In the genomic region with DNA sequence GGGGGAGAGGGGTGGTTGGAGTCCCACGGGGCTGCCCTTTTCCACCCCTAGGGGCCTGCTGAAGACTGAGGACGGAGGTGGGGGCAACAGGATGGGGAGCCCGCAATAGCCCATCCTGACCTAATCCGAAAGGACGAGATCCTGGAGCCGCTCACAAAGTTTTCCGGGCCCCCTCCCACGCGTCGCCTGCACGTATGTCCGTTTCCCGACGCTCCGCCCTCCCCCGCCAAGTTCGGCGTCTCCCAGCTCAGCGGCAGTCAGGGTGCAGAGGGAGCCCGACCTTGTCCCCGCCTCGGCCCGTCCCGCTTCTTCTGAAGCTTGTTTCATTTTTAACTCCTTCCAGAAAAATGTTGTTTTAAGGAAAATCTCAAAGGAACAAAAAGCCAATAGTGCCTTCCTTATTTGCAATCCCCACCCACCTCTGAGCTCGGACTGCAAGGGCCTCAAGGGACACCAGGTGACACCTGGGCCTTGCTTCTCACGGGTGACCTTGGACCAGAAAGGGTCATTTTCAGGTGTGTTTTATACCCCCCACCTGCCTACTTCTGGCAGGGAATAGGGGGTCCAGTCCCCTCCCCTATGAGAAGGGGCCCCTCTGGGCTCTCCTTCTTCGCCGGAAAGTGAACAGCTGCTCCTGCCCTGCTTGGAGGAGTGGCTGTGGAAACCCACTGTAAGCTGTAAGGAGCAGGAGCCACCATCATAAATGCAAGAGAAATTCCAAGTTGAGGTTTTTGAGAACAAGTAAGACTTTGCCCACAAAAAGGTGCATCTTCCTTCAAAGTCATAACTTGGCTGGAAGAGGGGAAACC, we compare ENCODE assay signal across 8 cellular contexts. TPM values are rescaled to one million over a fixed set of nuclear protein-coding genes. Genes with fewer than 3 reads are reported as not detected.
DNase-seq lines count a peak whose midpoint lies in the region; ATAC-seq lines count a peak whose summit lies in the region.

No MANE protein-coding gene starts in this region.

- H3K27me3 ChIP-seq in mesendoderm (ENCODE audit: insufficient read depth, low read length, poor library complexity): no peaks in the 10 kb centered on the region

- peak overlapping the region; percentile 73 for H3K9ac ChIP-seq in mesendoderm (ENCODE audit: low read length)

- ATAC-seq in activated naive CD4-positive, alpha-beta T cell treated with anti-CD3 and anti-CD28 coated beads, Interleukin-2, amount 50 U/mL, for 72 hours: no peak
- ATAC-seq in GM18909 (IDR thresholded peaks at IDR 0.05; ENCODE audit: poor library complexity, unreplicated experiment): no peak
- no peak for ATAC-seq in HG03175 (IDR thresholded peaks at IDR 0.05; ENCODE audit: unreplicated experiment)

- WGBS in mesendoderm (ENCODE audit: extremely low coverage, insufficient coverage, low lambda C conversion rate): no CpG with 5 or more reads among the region's 28 CpGs

- peak overlapping the region; percentile 79 for H3K56ac ChIP-seq in mesendoderm (ENCODE audit: low read length)

- H2BK15ac ChIP-seq in mesendoderm (replicated peaks; ENCODE audit: low read depth): no peak overlapping the region

- no peak for DNase-seq in activated naive CD4-positive, alpha-beta T cell treated with anti-CD3 and anti-CD28 coated beads, Interleukin-2, amount 10 ng/mL, durations not matched to agents 7 days and 5 days
- no peak for DNase-seq in activated naive CD4-positive, alpha-beta T cell treated with anti-CD3 and anti-CD28 coated beads, Interleukin-2, amount 50 U/mL, for 72 hours (ENCODE audit: low spot score in 2 of 2)
- no peak for DNase-seq in mesendoderm
- peak; percentile 65 for DNase-seq in ureter (ENCODE audit: low spot score)
- no peak for DNase-seq in AG20443 (ENCODE audit: low spot score)

- H3K27ac Mint-ChIP-seq in activated naive CD4-positive, alpha-beta T cell treated with anti-CD3 and anti-CD28 coated beads, Interleukin-2, amount 10 ng/mL, durations not matched to agents 7 days and 5 days: no peak overlapping the region
- H3K27ac Mint-ChIP-seq in activated naive CD4-positive, alpha-beta T cell treated with anti-CD3 and anti-CD28 coated beads, Interleukin-2, amount 50 U/mL, for 72 hours: no peak overlapping the region
- H3K27ac Mint-ChIP-seq in dendritic cell treated with granulocyte-macrophage colony-stimulating factor and Interleukin-4, amounts not matched to agents 40 ng/mL and 50 ng/mL, for 4 days: no peak overlapping the region

- peak overlapping the region; percentile 25 for H3K4me3 ChIP-seq in mesendoderm (ENCODE audit: low read length)

- H3K4ac ChIP-seq in mesendoderm (ENCODE audit: low read depth, low read length): peak overlapping the region; percentile 49

- no peak overlapping the region for H2BK5ac ChIP-seq in mesendoderm (ENCODE audit: low read length)

- peaks cover 7% of the 10 kb centered on the region for H3K79me2 ChIP-seq in mesendoderm (ENCODE audit: control insufficient read depth, insufficient read depth, low read length)

- peaks cover 87% of the 10 kb centered on the region for H3K27me3 Mint-ChIP-seq in activated naive CD4-positive, alpha-beta T cell treated with anti-CD3 and anti-CD28 coated beads, Interleukin-2, amount 10 ng/mL, durations not matched to agents 7 days and 5 days
- peaks cover 77% of the 10 kb centered on the region for H3K27me3 Mint-ChIP-seq in dendritic cell treated with granulocyte-macrophage colony-stimulating factor and Interleukin-4, amounts not matched to agents 40 ng/mL and 50 ng/mL, for 4 days

- CTCF ChIA-PET in activated naive CD4-positive, alpha-beta T cell treated with anti-CD3 and anti-CD28 coated beads, Interleukin-2, amount 10 ng/mL, durations not matched to agents 7 days and 5 days (lab: Charles Lee): interaction anchor here (0.9 to 1.7 kb wide), 4 partner anchors 9 to 18 kb away, joined by 3 to 7 read pairs (median 3); no protein-coding TSS in a partner anchor

- no peaks in the 10 kb centered on the region for H3K4me1 ChIP-seq in mesendoderm (ENCODE audit: control insufficient read depth, low read depth, low read length)

- no peak overlapping the region for H3K23ac ChIP-seq in mesendoderm (ENCODE audit: low read length)

- no peaks in the 10 kb centered on the region for H3K9me3 Mint-ChIP-seq in activated naive CD4-positive, alpha-beta T cell treated with anti-CD3 and anti-CD28 coated beads, Interleukin-2, amount 10 ng/mL, durations not matched to agents 7 days and 5 days
- no peaks in the 10 kb centered on the region for H3K9me3 Mint-ChIP-seq in activated naive CD4-positive, alpha-beta T cell treated with anti-CD3 and anti-CD28 coated beads, Interleukin-2, amount 50 U/mL, for 72 hours
- H3K9me3 Mint-ChIP-seq in dendritic cell treated with granulocyte-macrophage colony-stimulating factor and Interleukin-4, amounts not matched to agents 40 ng/mL and 50 ng/mL, for 4 days: no peaks in the 10 kb centered on the region

- no peak overlapping the region for H3K27ac ChIP-seq in mesendoderm (ENCODE audit: low read depth, low read length)

- intact Hi-C loops in dendritic cell treated with granulocyte-macrophage colony-stimulating factor and Interleukin-4, amounts not matched to agents 40 ng/mL and 50 ng/mL, for 4 days (cut with micrococcal nuclease): no loop called here

- peaks cover 1% of the 10 kb centered on the region for H3K36me3 Mint-ChIP-seq in activated naive CD4-positive, alpha-beta T cell treated with anti-CD3 and anti-CD28 coated beads, Interleukin-2, amount 10 ng/mL, durations not matched to agents 7 days and 5 days
- H3K36me3 Mint-ChIP-seq in activated naive CD4-positive, alpha-beta T cell treated with anti-CD3 and anti-CD28 coated beads, Interleukin-2, amount 50 U/mL, for 72 hours: peaks cover 0 to 5% of the 10 kb centered on the region in 2 donors
- no peaks in the 10 kb centered on the region for H3K36me3 Mint-ChIP-seq in dendritic cell treated with granulocyte-macrophage colony-stimulating factor and Interleukin-4, amounts not matched to agents 40 ng/mL and 50 ng/mL, for 4 days (ENCODE audit: low read depth)

- peaks cover 15% of the 10 kb centered on the region for H3K4me1 Mint-ChIP-seq in activated naive CD4-positive, alpha-beta T cell treated with anti-CD3 and anti-CD28 coated beads, Interleukin-2, amount 10 ng/mL, durations not matched to agents 7 days and 5 days
- H3K4me1 Mint-ChIP-seq in dendritic cell treated with granulocyte-macrophage colony-stimulating factor and Interleukin-4, amounts not matched to agents 40 ng/mL and 50 ng/mL, for 4 days (ENCODE audit: low read depth): peaks cover 18% of the 10 kb centered on the region

- no peaks in the 10 kb centered on the region for H3K36me3 ChIP-seq in mesendoderm (ENCODE audit: control insufficient read depth, insufficient read depth, low read length)

- no peak overlapping the region for H2BK120ac ChIP-seq in mesendoderm (ENCODE audit: low read depth, low read length)

- no peaks in the 10 kb centered on the region for H3K79me1 ChIP-seq in mesendoderm (ENCODE audit: low read length)

- no peak overlapping the region for H2AK5ac ChIP-seq in mesendoderm (ENCODE audit: low read length)

- H3K18ac ChIP-seq in mesendoderm (ENCODE audit: low read length): peak overlapping the region; percentile 70

- H4K8ac ChIP-seq in mesendoderm (ENCODE audit: low read depth, low read length): no peak overlapping the region

- H3K4me2 ChIP-seq in mesendoderm (ENCODE audit: low read length): peak overlapping the region; percentile 87

- no peak overlapping the region for H4K5ac ChIP-seq in mesendoderm (ENCODE audit: low read length)

- H3K4me3 Mint-ChIP-seq in activated naive CD4-positive, alpha-beta T cell treated with anti-CD3 and anti-CD28 coated beads, Interleukin-2, amount 10 ng/mL, durations not matched to agents 7 days and 5 days: peak overlapping the region; percentile 12
- peak overlapping the region; percentile 68 for H3K4me3 Mint-ChIP-seq in dendritic cell treated with granulocyte-macrophage colony-stimulating factor and Interleukin-4, amounts not matched to agents 40 ng/mL and 50 ng/mL, for 4 days

RNA-seq across cellular contexts. Expression of a gene that starts 3.4 kb away (rescaled TPM):
- under 1 TPM in 1 of 2 donors, not detected in 1; 0.05 TPM for total RNA-seq in activated naive CD4-positive, alpha-beta T cell treated with anti-CD3 and anti-CD28 coated beads, Interleukin-2, amount 50 U/mL, for 72 hours
- polyA plus RNA-seq in mesendoderm (2013, experiment 1 of 2): 26.3 TPM
- 27.6 TPM for polyA plus RNA-seq in mesendoderm (2013, experiment 2 of 2)
- 15.7 TPM for total RNA-seq in ureter

Comparison
In these comparisons a context has a peak if more than half of its experiments do, and no peak if none do; other contexts are left out.
1. RNA of a gene that starts 3.4 kb away (total RNA-seq): 15.7 TPM in ureter (single experiment); 0.05 TPM in activated naive CD4-positive, alpha-beta T cell treated with anti-CD3 and anti-CD28 coated beads, Interleukin-2, amount 50 U/mL, for 72 hours; every median in the first group is over 10 times any median in the second.